Comparison of ENCODE assay signal across 12 cellular contexts in the genomic region with DNA sequence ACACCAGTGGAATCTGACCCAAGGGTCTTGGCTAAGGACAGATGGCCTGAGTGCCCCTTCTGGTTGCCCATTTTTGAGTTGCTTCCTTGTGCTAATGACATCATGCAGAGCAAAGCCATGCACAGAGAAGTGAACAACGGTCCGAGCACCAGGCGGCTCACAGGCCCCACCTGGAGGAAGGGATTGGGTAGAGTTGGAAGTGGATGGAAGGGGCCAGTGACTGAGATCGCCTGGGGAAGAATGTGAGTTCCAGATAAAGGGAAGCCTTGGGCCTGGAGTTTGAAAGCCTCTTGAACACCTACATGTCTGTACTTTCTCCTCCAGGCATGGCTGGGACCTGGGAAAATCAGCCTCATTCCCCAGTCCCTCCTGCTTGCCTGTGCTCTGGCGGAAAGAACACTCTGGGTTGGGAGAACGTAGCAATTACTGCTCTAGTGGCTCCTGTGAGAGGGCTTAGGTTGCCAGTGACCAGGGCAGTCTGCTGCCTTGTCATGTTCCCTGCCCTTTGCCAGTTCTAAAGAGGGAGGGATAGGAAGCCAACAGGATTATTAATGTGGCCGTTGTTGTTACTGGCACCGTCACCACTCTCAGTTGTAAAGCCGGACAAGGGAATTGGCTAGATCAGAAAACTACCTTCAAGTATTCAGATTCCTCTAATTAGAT.
DNase-seq lines count a peak whose midpoint lies in the region; ATAC-seq and TF ChIP-seq lines count a peak whose summit lies in the region.
"Had no signal": no experiment of that assay in that cellular context is flagged by ENCODE, and none has a peak within 500 bp of the region (broad histone marks: within the 10 kb centered on the region; RNA-seq: fewer than 3 reads in every experiment).

No MANE protein-coding gene starts in this region.

- no peak for ATAC-seq in upper lobe of right lung
- ATAC-seq in HG02588 (IDR thresholded peaks at IDR 0.05; ENCODE audit: unreplicated experiment) = no peak
- ATAC-seq in HG03342 (IDR thresholded peaks at IDR 0.05; ENCODE audit: unreplicated experiment) = no peak
- ATAC-seq: gastroesophageal sphincter had no signal

- H3K9me3 ChIP-seq in upper lobe of right lung = no peaks in the 10 kb centered on the region
- H3K9me3 ChIP-seq: gastroesophageal sphincter had no signal

- intact Hi-C loops in upper lobe of right lung (cut with DNase I) = no loop called here

- H3K27ac ChIP-seq in upper lobe of right lung = no peak overlapping the region
- H3K27ac ChIP-seq: gastroesophageal sphincter had no signal

- no peaks in the 10 kb centered on the region for H3K27me3 ChIP-seq in upper lobe of right lung

- H3K4me3 ChIP-seq in upper lobe of right lung = no peak overlapping the region
- H3K4me3 ChIP-seq: gastroesophageal sphincter had no signal

- DNase-seq in Ammon's horn (ENCODE audit: low spot score) (peak; percentile 34), HT-29 (ENCODE audit: low spot score) (peak; percentile 29), astrocyte of the hippocampus (ENCODE audit: low read depth, low spot score) (peak; percentile 56), iPS-NIHi7 (ENCODE audit: extremely low spot score) (peak; percentile 76), RPMI8226 (no peak), upper lobe of right lung (no peak)
- DNase-seq: AML-193, NCI-H1930, occipital lobe had no signal

- no peak for TF ChIP-seq CTCF in upper lobe of right lung (IDR thresholded peaks at IDR 0.05)

- H3K4me1 ChIP-seq in upper lobe of right lung = no peaks in the 10 kb centered on the region
- H3K4me1 ChIP-seq: gastroesophageal sphincter had no signal

- no peaks in the 10 kb centered on the region for H3K36me3 ChIP-seq in upper lobe of right lung
- H3K36me3 ChIP-seq: gastroesophageal sphincter had no signal

Comparison
In these comparisons a context has a peak if more than half of its experiments do, and no peak if none do; other contexts are left out.
1. DNase-seq: peak in Ammon's horn (single experiment), HT-29 (single experiment), astrocyte of the hippocampus (single experiment) and iPS-NIHi7 (single experiment); none in RPMI8226 (single experiment) and upper lobe of right lung (single experiment).